ENCODE assay signal across 19 cellular contexts in genomic region chr9:88789785-88790184, GRCh38.
A peak's percentile ranks its signal among the peaks of the same experiment; 100 is the strongest.
DNase-seq lines count a peak whose midpoint lies in the region; ATAC-seq and TF ChIP-seq lines count a peak whose summit lies in the region.
"Had no signal": no experiment of that assay in that cellular context is flagged by ENCODE, and none has a peak within 500 bp of the region (broad histone marks: within the 10 kb centered on the region; RNA-seq: fewer than 3 reads in every experiment).

No MANE protein-coding gene starts in this region.

- no peak overlapping the region for H3K4me3 ChIP-seq in cardiac fibroblast (replicated peaks in 1 of 2; ENCODE audit: low read depth in 2 of 2, low read length in 2 of 2)
- H3K4me3 ChIP-seq: BLaER1 treated with 17β-estradiol and CSF1 and Interleukin-3, amounts not matched to agents 10 nM and 100 nM; prostate gland; SJSA1; thoracic aorta had no signal

- TF ChIP-seq CTCF in cardiac fibroblast (IDR thresholded peaks at IDR 0.05; ENCODE audit: low read depth, low read length), result no peak

- POLR2A ChIA-PET in naive thymus-derived CD8-positive, alpha-beta T cell (lab: Charles Lee), result no interaction called here

- no peak overlapping the region for H3K4me3 Mint-ChIP-seq in naive thymus-derived CD8-positive, alpha-beta T cell
- H3K4me3 Mint-ChIP-seq: nephron had no signal

- peaks cover 0 to 2% (median 0%) of the 10 kb centered on the region in 9 donors for H3K9me3 Mint-ChIP-seq in naive thymus-derived CD8-positive, alpha-beta T cell
- H3K9me3 Mint-ChIP-seq: nephron had no signal

- peak; percentile 71 for DNase-seq in Daoy (ENCODE audit: low read depth)
- peak; percentile 30 for DNase-seq in HT1080 (ENCODE audit: low read depth)
- DNase-seq in cardiac fibroblast (ENCODE audit: low read depth in 2 of 2), result peak; percentile 52 to 67
- DNase-seq in kidney tubule cell (ENCODE audit: low spot score), result peak; percentile 70
- DNase-seq in naive thymus-derived CD8-positive, alpha-beta T cell, result no peak
- no peak for DNase-seq in hepatic stellate cell (ENCODE audit: low spot score)
- DNase-seq: activated gamma-delta T cell; hypothalamus; NCI-H1417; NCI-H2171; NCI-H748 treated with DMSO at 0.1 percent for 48 hours; small intestine; stimulated activated CD8-positive, alpha-beta memory T cell treated with anti-CD3 and anti-CD28 coated beads, Interleukin-4, amount 100 ng/mL, for 48 hours had no signal

- H3K4me1 Mint-ChIP-seq in naive thymus-derived CD8-positive, alpha-beta T cell, result peaks cover 8 to 13% (median 12%) of the 10 kb centered on the region in 4 donors

- no peak overlapping the region for H3K27ac Mint-ChIP-seq in naive thymus-derived CD8-positive, alpha-beta T cell

- ATAC-seq in naive thymus-derived CD8-positive, alpha-beta T cell, result no peak
- ATAC-seq in HG02840 (IDR thresholded peaks at IDR 0.05; ENCODE audit: low FRiP score, unreplicated experiment), result no peak

- no peaks in the 10 kb centered on the region for H3K36me3 Mint-ChIP-seq in naive thymus-derived CD8-positive, alpha-beta T cell

- peaks cover 4 to 25% (median 12%) of the 10 kb centered on the region in 5 donors for H3K27me3 Mint-ChIP-seq in naive thymus-derived CD8-positive, alpha-beta T cell

Comparison
In these comparisons a context has a peak if more than half of its experiments do, and no peak if none do; other contexts are left out.
1. DNase-seq: peak in Daoy (single experiment), HT1080 (single experiment), cardiac fibroblast (2 of 2) and kidney tubule cell (single experiment); none in naive thymus-derived CD8-positive, alpha-beta T cell (0 of 10) and hepatic stellate cell (single experiment).